ENCODE assay signal across 7 cellular contexts in genomic region chr19:40677156-40677555, GRCh38.
"Had no signal": no experiment of that assay in that cellular context is flagged by ENCODE, and none has a peak within 500 bp of the region (broad histone marks: within the 10 kb centered on the region; RNA-seq: fewer than 3 reads in every experiment).

No MANE protein-coding gene starts in this region.

- H3K4me3 ChIP-seq: GM23338, K562 had no signal

- DNase-seq: H9, HCEC 1CT, HFFc6 had no signal

- ATAC-seq: GM23338, HepG2, K562 had no signal

- H3K4me2 ChIP-seq: GM23338 had no signal

- H2AFZ ChIP-seq: GM23338 had no signal

- H3K27ac ChIP-seq: HL-60 had no signal
